1 cellular context compared by ENCODE assay signal in genomic region chr6:88870728-88871330, GRCh38.
TF ChIP-seq lines count a peak whose summit lies in the region.

No MANE protein-coding gene starts in this region.

TF ChIP-seq in Ishikawa, 13 proteins besides CTCF, POLR2A, EP300 and RAD21 (continued from another document):
- TF ChIP-seq, protein P1, sequence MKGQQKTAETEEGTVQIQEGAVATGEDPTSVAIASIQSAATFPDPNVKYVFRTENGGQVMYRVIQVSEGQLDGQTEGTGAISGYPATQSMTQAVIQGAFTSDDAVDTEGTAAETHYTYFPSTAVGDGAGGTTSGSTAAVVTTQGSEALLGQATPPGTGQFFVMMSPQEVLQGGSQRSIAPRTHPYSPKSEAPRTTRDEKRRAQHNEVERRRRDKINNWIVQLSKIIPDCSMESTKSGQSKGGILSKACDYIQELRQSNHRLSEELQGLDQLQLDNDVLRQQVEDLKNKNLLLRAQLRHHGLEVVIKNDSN (IDR thresholded peaks at IDR 0.05): no peak
- TF ChIP-seq EGR1 (IDR thresholded peaks at IDR 0.05) (no peak), YY1 (IDR thresholded peaks at IDR 0.05; ENCODE audit: low read depth) (no peak)
